In genomic region chr13:94886191-94886590, GRCh38 we compare ENCODE assay signal across 24 cellular contexts.
DNase-seq lines count a peak whose midpoint lies in the region; ATAC-seq and TF ChIP-seq lines count a peak whose summit lies in the region.
"Had no signal": no experiment of that assay in that cellular context is flagged by ENCODE, and none has a peak within 500 bp of the region (broad histone marks: within the 10 kb centered on the region; RNA-seq: fewer than 3 reads in every experiment).

No MANE protein-coding gene starts in this region.

- CTCF ChIA-PET in PC-3 (lab: Charles Lee), result no interaction called here
- CTCF ChIA-PET in WTC11 (lab: Charles Lee), result interaction anchor here (0.7 kb wide), 1 partner anchor 82 kb away, joined by 3 read pairs; no protein-coding TSS in a partner anchor

- POLR2A ChIA-PET in PC-3 (lab: Charles Lee; ENCODE audit: unreplicated experiment) (no interaction called here), WTC11 (lab: Charles Lee) (no interaction called here)

- H3F3A ChIP-seq in PC-3 (ENCODE audit: low read length, unreplicated experiment), result no peaks in the 10 kb centered on the region

- H3K4me2 ChIP-seq in PC-3 (ENCODE audit: low read length), result no peak overlapping the region

- TF ChIP-seq CTCF in PC-3 (conservative IDR thresholded peaks at IDR 0.05; ENCODE audit: low read depth, low read length) (no peak), choroid plexus epithelial cell (conservative IDR thresholded peaks at IDR 0.05; ENCODE audit: low read depth, low read length) (no peak), retinal pigment epithelial cell (conservative IDR thresholded peaks at IDR 0.05; ENCODE audit: low read depth, low read length) (no peak), WTC11 (IDR thresholded peaks at IDR 0.05) (no peak)

- H2AFZ ChIP-seq in PC-3 (ENCODE audit: low read length), result no peak overlapping the region

- H3K4me1 Mint-ChIP-seq in WTC11, result no peaks in the 10 kb centered on the region
- H3K4me1 Mint-ChIP-seq: activated naive CD8-positive, alpha-beta T cell treated with anti-CD3 and anti-CD28 coated beads, Interleukin-2, amount 10 ng/mL, durations not matched to agents 7 days and 5 days; CD14-positive monocyte; nephron had no signal

- DNase-seq in EL (peak; percentile 28), PC-3 (peak; percentile 9), choroid plexus epithelial cell (ENCODE audit: low read depth) (peak; percentile 26), retinal pigment epithelial cell (ENCODE audit: low read depth) (peak; percentile 51), WTC11 (ENCODE audit: low spot score) (no peak), DMS 273 (lab: John Stamatoyannopoulos, UW; ENCODE audit: unreplicated experiment) (no peak)
- no peak for DNase-seq in activated CD4-positive, CD25-positive, alpha-beta regulatory T cell treated with anti-CD3 and anti-CD28 coated beads, Interleukin-2, amount 50 U/mL, for 72 hours
- DNase-seq: activated CD8-positive, alpha-beta memory T cell treated with anti-CD3 and anti-CD28 coated beads for 24 hours; activated naive CD8-positive, alpha-beta T cell treated with anti-CD3 and anti-CD28 coated beads, Interleukin-2, amount 10 ng/mL, durations not matched to agents 7 days and 5 days; caudate nucleus; effector CD8-positive, alpha-beta T cell; H7; hippocampal formation; NCI-H1092; NCI-H524 treated with DMSO at 0.1 percent for 48 hours; psoas muscle; spleen had no signal

- intact Hi-C loops in PC-3 (cut with micrococcal nuclease), result no loop called here

- H3K4me1 ChIP-seq in PC-3 (ENCODE audit: insufficient read depth, low read length), result no peaks in the 10 kb centered on the region
- H3K4me1 ChIP-seq: esophagus muscularis mucosa, psoas muscle, spleen, suprapubic skin had no signal

- no peak overlapping the region for H3K9ac ChIP-seq in PC-3 (ENCODE audit: low read length)

- H3K4me3 ChIP-seq in PC-3 (ENCODE audit: low read length), result no peak overlapping the region
- no peak overlapping the region for H3K4me3 ChIP-seq in choroid plexus epithelial cell (ENCODE audit: low read depth, low read length)
- H3K4me3 ChIP-seq in retinal pigment epithelial cell (ENCODE audit: low read length), result no peak overlapping the region
- H3K4me3 ChIP-seq: esophagus muscularis mucosa, psoas muscle, spleen, suprapubic skin had no signal

- no peaks in the 10 kb centered on the region for H3K79me2 ChIP-seq in PC-3 (ENCODE audit: low read length)

- no peaks in the 10 kb centered on the region for H3K27me3 ChIP-seq in PC-3 (ENCODE audit: low read length)
- H3K27me3 ChIP-seq: esophagus muscularis mucosa, suprapubic skin had no signal

- no peaks in the 10 kb centered on the region for H3K27me3 Mint-ChIP-seq in WTC11 (ENCODE audit: low read depth)
- H3K27me3 Mint-ChIP-seq: activated naive CD8-positive, alpha-beta T cell treated with anti-CD3 and anti-CD28 coated beads, Interleukin-2, amount 10 ng/mL, durations not matched to agents 7 days and 5 days had no signal

- H3K4me3 Mint-ChIP-seq in WTC11, result no peak overlapping the region
- H3K4me3 Mint-ChIP-seq: activated naive CD8-positive, alpha-beta T cell treated with anti-CD3 and anti-CD28 coated beads, Interleukin-2, amount 10 ng/mL, durations not matched to agents 7 days and 5 days; activated T-helper 1 cell treated with anti-CD3 and anti-CD28 coated beads, Interleukin-12 subunit alpha, Interleukin-12 subunit beta, Interleukin-2, Interleukin-4 antibody, amounts not matched to agents 30 ng/mL and 10 ng/mL and 1 ng/mL, durations not matched to agents 14 hours and 24 hours and 36 hours; CD14-positive monocyte; nephron; T-helper 2 cell treated with Interferon-gamma antibody and Interleukin-4, amounts not matched to agents 5 μg/mL and 100 μg/mL, for 36 hours had no signal

- H3K27ac ChIP-seq in PC-3 (ENCODE audit: low read length), result no peak overlapping the region
- H3K27ac ChIP-seq: esophagus muscularis mucosa, psoas muscle, spleen, suprapubic skin had no signal

- H3K36me3 ChIP-seq in PC-3 (ENCODE audit: low read depth, low read length), result no peaks in the 10 kb centered on the region
- H3K36me3 ChIP-seq: esophagus muscularis mucosa, spleen, suprapubic skin had no signal

- H3K27ac Mint-ChIP-seq in WTC11, result no peak overlapping the region
- H3K27ac Mint-ChIP-seq: activated naive CD8-positive, alpha-beta T cell treated with anti-CD3 and anti-CD28 coated beads, Interleukin-2, amount 10 ng/mL, durations not matched to agents 7 days and 5 days; activated T-helper 1 cell treated with anti-CD3 and anti-CD28 coated beads, Interleukin-12 subunit alpha, Interleukin-12 subunit beta, Interleukin-2, Interleukin-4 antibody, amounts not matched to agents 30 ng/mL and 10 ng/mL and 1 ng/mL, durations not matched to agents 14 hours and 24 hours and 36 hours; CD14-positive monocyte; nephron; T-helper 2 cell treated with Interferon-gamma antibody and Interleukin-4, amounts not matched to agents 5 μg/mL and 100 μg/mL, for 36 hours had no signal

- ATAC-seq in PC-3 (no peak), WTC11 (no peak), HG03159 (IDR thresholded peaks at IDR 0.05; ENCODE audit: unreplicated experiment) (no peak)
- ATAC-seq: psoas muscle had no signal

- peaks cover 3% of the 10 kb centered on the region; the same call in 1 of the 2 replicates for H3K9me3 Mint-ChIP-seq in WTC11
- H3K9me3 Mint-ChIP-seq: activated naive CD8-positive, alpha-beta T cell treated with anti-CD3 and anti-CD28 coated beads, Interleukin-2, amount 10 ng/mL, durations not matched to agents 7 days and 5 days; activated T-helper 1 cell treated with anti-CD3 and anti-CD28 coated beads, Interleukin-12 subunit alpha, Interleukin-12 subunit beta, Interleukin-2, Interleukin-4 antibody, amounts not matched to agents 30 ng/mL and 10 ng/mL and 1 ng/mL, durations not matched to agents 14 hours and 24 hours and 36 hours; T-helper 2 cell treated with Interferon-gamma antibody and Interleukin-4, amounts not matched to agents 5 μg/mL and 100 μg/mL, for 36 hours had no signal

- BruUV-seq in PC-3 (replicated peaks; lab: Mats Ljungman, UMichigan), result no TSS peak

- no peaks in the 10 kb centered on the region for H3K9me3 ChIP-seq in PC-3 (ENCODE audit: low read length)
- H3K9me3 ChIP-seq: esophagus muscularis mucosa, psoas muscle, spleen, suprapubic skin had no signal

- H3K9me2 ChIP-seq in PC-3 (replicated peaks; ENCODE audit: low read length), result no peaks in the 10 kb centered on the region

- no peaks in the 10 kb centered on the region for H4K20me1 ChIP-seq in PC-3 (ENCODE audit: low read length)

- no peaks in the 10 kb centered on the region for H3K36me3 Mint-ChIP-seq in WTC11
- H3K36me3 Mint-ChIP-seq: activated naive CD8-positive, alpha-beta T cell treated with anti-CD3 and anti-CD28 coated beads, Interleukin-2, amount 10 ng/mL, durations not matched to agents 7 days and 5 days; CD14-positive monocyte had no signal

TF ChIP-seq in WTC11, 78 proteins besides CTCF, POLR2A, EP300 and RAD21 (continues in another document):
- TF ChIP-seq ATF2 (CRISPR knock-in tag; IDR thresholded peaks at IDR 0.05; ENCODE audit: borderline replicate concordance, low read depth) (no peak), FOXJ3 (CRISPR knock-in tag; IDR thresholded peaks at IDR 0.05; ENCODE audit: borderline replicate concordance) (no peak), STAT6 (CRISPR knock-in tag; conservative IDR thresholded peaks at IDR 0.05; ENCODE audit: low read depth) (no peak), PRRX2 (CRISPR knock-in tag; IDR thresholded peaks at IDR 0.05) (no peak)

Comparison
In these comparisons a context has a peak if more than half of its experiments do, and no peak if none do; other contexts are left out.
1. DNase-seq: peak in EL (single experiment), PC-3 (single experiment), choroid plexus epithelial cell (single experiment) and retinal pigment epithelial cell (single experiment); none in WTC11 (single experiment), activated CD4-positive, CD25-positive, alpha-beta regulatory T cell treated with anti-CD3 and anti-CD28 coated beads, Interleukin-2, amount 50 U/mL, for 72 hours (single experiment) and DMS 273 (single experiment).